In genomic region chr22:22461111-22461510, GRCh38 we compare ENCODE assay signal across 17 cellular contexts. TPM values are rescaled to one million over a fixed set of nuclear protein-coding genes. Genes with fewer than 3 reads are reported as not detected.
DNase-seq lines count a peak whose midpoint lies in the region; ATAC-seq and TF ChIP-seq lines count a peak whose summit lies in the region.
"Had no signal": no experiment of that assay in that cellular context is flagged by ENCODE, and none has a peak within 500 bp of the region (broad histone marks: within the 10 kb centered on the region; RNA-seq: fewer than 3 reads in every experiment).

No MANE protein-coding gene starts in this region.

- H3K27ac Mint-ChIP-seq in WTC11 (no peak overlapping the region), endothelial cell (ENCODE audit: unreplicated experiment) (no peak overlapping the region), immature natural killer cell (no peak overlapping the region), T-helper 17 cell (no peak overlapping the region)
- H3K27ac Mint-ChIP-seq: CD14-positive monocyte; CD4-positive, alpha-beta memory T cell; H9 had no signal

- H3K27me3 Mint-ChIP-seq in WTC11 (ENCODE audit: low read depth), result peaks cover 100% of the 10 kb centered on the region
- peaks cover 3% of the 10 kb centered on the region for H3K27me3 Mint-ChIP-seq in endothelial cell (ENCODE audit: unreplicated experiment)
- H3K27me3 Mint-ChIP-seq in immature natural killer cell (ENCODE audit: low read depth in 3 of 3), result peaks cover 9 to 20% (median 14%) of the 10 kb centered on the region in 3 donors
- H3K27me3 Mint-ChIP-seq in T-helper 17 cell, result peaks cover 51% of the 10 kb centered on the region

- H3K9me3 Mint-ChIP-seq in WTC11 (peaks cover 43% of the 10 kb centered on the region), endothelial cell (ENCODE audit: unreplicated experiment) (peaks cover 15% of the 10 kb centered on the region), immature natural killer cell (peaks cover 8 to 34% (median 30%) of the 10 kb centered on the region in 6 donors)

- POLR2A ChIA-PET in WTC11 (lab: Charles Lee), result no interaction called here

- no peaks in the 10 kb centered on the region for H3K9me3 ChIP-seq in T-helper 17 cell (ENCODE audit: control insufficient read depth, low read length, poor library complexity, severe bottlenecking)

- CTCF ChIA-PET in WTC11 (lab: Charles Lee), result interaction anchor here (1.0 kb wide), 1 partner anchor 327 kb away, joined by 3 read pairs; no protein-coding TSS in a partner anchor

- H3K4me3 Mint-ChIP-seq in WTC11, result no peak overlapping the region
- no peak overlapping the region for H3K4me3 Mint-ChIP-seq in endothelial cell (ENCODE audit: unreplicated experiment)
- no peak overlapping the region for H3K4me3 Mint-ChIP-seq in immature natural killer cell
- no peak overlapping the region for H3K4me3 Mint-ChIP-seq in T-helper 17 cell
- H3K4me3 Mint-ChIP-seq: CD14-positive monocyte; CD4-positive, alpha-beta memory T cell; H9 had no signal

- no peak for ATAC-seq in WTC11
- ATAC-seq in T-helper 17 cell, result no peak
- ATAC-seq: A549 had no signal

- DNase-seq in NCI-H82 (lab: John Stamatoyannopoulos, UW), result peak; percentile 1
- DNase-seq in NCI-H82 treated with DMSO at 0.1 percent for 48 hours (lab: John Stamatoyannopoulos, UW; ENCODE audit: unreplicated experiment), result no peak
- no peak for DNase-seq in WTC11 (ENCODE audit: low spot score)
- no peak for DNase-seq in endothelial cell (ENCODE audit: low spot score)
- DNase-seq in immature natural killer cell, result no peak
- DNase-seq in T-helper 17 cell, result no peak
- DNase-seq in NK-92 treated with Interleukin-12 subunit alpha and Interleukin-12 subunit beta, amount 100 ng/mL, for 24 hours (lab: John Stamatoyannopoulos, UW), result no peak
- DNase-seq: DMS153, DMS79, GDM1, GOT3, H9, IMR-90 had no signal

- peaks cover 10% of the 10 kb centered on the region; the same call in 1 of the 2 replicates for H3K4me1 Mint-ChIP-seq in WTC11
- H3K4me1 Mint-ChIP-seq in endothelial cell (ENCODE audit: unreplicated experiment), result no peaks in the 10 kb centered on the region
- no peaks in the 10 kb centered on the region for H3K4me1 Mint-ChIP-seq in immature natural killer cell
- peaks cover 3% of the 10 kb centered on the region for H3K4me1 Mint-ChIP-seq in T-helper 17 cell
- H3K4me1 Mint-ChIP-seq: CD4-positive, alpha-beta memory T cell had no signal

- TF ChIP-seq CTCF in WTC11 (IDR thresholded peaks at IDR 0.05), result 0 out of 2 replicates have a peak, but pooled peaks have one; percentile 3
- peak; percentile 5 for TF ChIP-seq CTCF in endothelial cell (IDR thresholded peaks at IDR 0.05; ENCODE audit: unreplicated experiment)

- H3K36me3 Mint-ChIP-seq in WTC11, result peaks cover 18% of the 10 kb centered on the region
- peaks cover 5% of the 10 kb centered on the region for H3K36me3 Mint-ChIP-seq in endothelial cell (ENCODE audit: low read depth, unreplicated experiment)
- peaks cover 0 to 12% (median 8%) of the 10 kb centered on the region in 3 donors for H3K36me3 Mint-ChIP-seq in immature natural killer cell
- no peaks in the 10 kb centered on the region for H3K36me3 Mint-ChIP-seq in T-helper 17 cell (ENCODE audit: low read depth)

TF ChIP-seq in WTC11, 78 proteins besides CTCF, POLR2A, EP300 and RAD21:
- TF ChIP-seq PREB (CRISPR knock-in tag; IDR thresholded peaks at IDR 0.05; ENCODE audit: borderline replicate concordance), result no peak
- TF ChIP-seq OVOL2 (CRISPR knock-in tag; IDR thresholded peaks at IDR 0.05; ENCODE audit: borderline replicate concordance), result no peak
- TF ChIP-seq PRDM15 (CRISPR knock-in tag; IDR thresholded peaks at IDR 0.05), result no peak
- no peak for TF ChIP-seq E2F1 (CRISPR knock-in tag; IDR thresholded peaks at IDR 0.05)
- TF ChIP-seq ZNF396 (CRISPR knock-in tag; IDR thresholded peaks at IDR 0.05; ENCODE audit: borderline replicate concordance), result no peak
- TF ChIP-seq FOXJ3 (CRISPR knock-in tag; IDR thresholded peaks at IDR 0.05; ENCODE audit: borderline replicate concordance), result no peak
- no peak for TF ChIP-seq ATF6 (CRISPR knock-in tag; IDR thresholded peaks at IDR 0.05)
- TF ChIP-seq E2F4 (CRISPR knock-in tag; IDR thresholded peaks at IDR 0.05; ENCODE audit: borderline replicate concordance, low read depth), result no peak
- no peak for TF ChIP-seq CREM (CRISPR knock-in tag; IDR thresholded peaks at IDR 0.05)

RNA-seq across cellular contexts. Expression of gene ZNF280B, which starts 47.4 kb away (rescaled TPM):
- total RNA-seq in WTC11 (2021) (5.9 to 7.7 TPM (median 7.0 TPM) in 3 replicates), endothelial cell (ENCODE audit: unreplicated experiment) (6.8 TPM), T-helper 17 cell (1 to 10 TPM; 1.8 to 1.9 TPM)
- polyA plus RNA-seq in immature natural killer cell, result 1 to 10 TPM in 1 of 3 donors, under 1 TPM in 2; 0.18 to 1.1 (median 0.34) TPM
- polyA plus RNA-seq: CD14-positive monocyte had no signal

RNA-seq across cellular contexts. Expression of gene ZNF280A, which starts 59.0 kb away (rescaled TPM):
- total RNA-seq in WTC11 (2021) (0.22 to 0.44 TPM (median 0.30 TPM) in 3 replicates), endothelial cell (ENCODE audit: unreplicated experiment) (0.51 TPM), T-helper 17 cell (not detected)
- not detected for polyA plus RNA-seq in immature natural killer cell
- total RNA-seq: CD4-positive, alpha-beta memory T cell; IMR-90 had no signal
- polyA plus RNA-seq: BJ; CD14-positive monocyte; CD4-positive, alpha-beta memory T cell; IMR-90 had no signal
